Comparison of ENCODE assay signal across 1 cellular context in the genomic region with DNA sequence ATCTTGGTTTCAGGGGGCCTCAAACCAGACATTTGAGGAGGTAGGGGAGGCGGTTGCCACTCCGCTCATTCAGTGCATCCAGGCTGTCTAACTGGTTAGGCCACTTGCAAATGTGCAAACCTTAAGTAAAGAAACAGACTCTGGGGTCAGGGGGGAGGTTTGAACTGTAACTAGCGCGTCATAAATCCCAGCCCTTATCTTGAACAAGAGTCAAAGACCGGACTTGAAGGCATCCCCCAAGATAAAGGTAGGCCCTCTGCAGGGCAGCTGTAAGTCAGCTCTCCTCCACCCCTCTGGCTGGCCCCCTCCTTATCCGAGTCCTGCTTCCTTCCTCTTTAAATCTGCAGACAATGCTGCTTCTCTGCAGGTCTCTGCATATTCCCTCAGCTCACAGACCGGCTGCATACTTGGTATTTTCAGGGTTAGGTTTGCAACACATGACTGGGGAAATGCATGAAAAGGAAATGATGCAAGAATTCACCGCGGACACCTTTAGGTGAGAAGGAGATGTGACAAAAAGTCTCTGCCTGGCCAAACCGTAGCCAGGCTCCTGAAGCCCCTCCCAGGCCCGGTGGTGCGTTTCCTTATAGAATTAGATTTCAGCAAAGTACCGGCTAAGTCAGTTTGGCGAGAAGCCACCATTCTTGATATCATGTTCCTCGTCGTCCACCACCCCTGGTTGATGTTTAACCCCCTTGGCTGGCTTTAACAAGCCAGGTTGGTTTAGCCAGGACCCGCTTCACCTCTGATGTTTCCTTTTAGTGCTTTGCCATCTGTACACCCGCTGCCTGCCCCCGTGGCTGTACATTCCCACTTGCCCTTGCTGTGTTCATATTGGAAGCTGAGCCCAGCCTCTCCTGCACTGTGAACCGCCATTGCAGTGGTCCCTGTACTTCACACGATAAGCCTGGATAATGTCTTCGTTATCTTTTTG.
A peak's percentile ranks its signal among the peaks of the same experiment; 100 is the strongest.
TF ChIP-seq lines count a peak whose summit lies in the region.

No MANE protein-coding gene starts in this region.

TF ChIP-seq in H1, 55 proteins besides CTCF, POLR2A, EP300 and RAD21:
- TF ChIP-seq ASH2L (IDR thresholded peaks at IDR 0.05; ENCODE audit: low read length), result peak; percentile 48
TF ChIP-seq in H1: peak in this region for 1; not testable (repeated sequence) for 54.
